ENCODE assay signal across 15 cellular contexts in genomic region chr12:63098851-63099250, GRCh38. TPM values are rescaled to one million over a fixed set of nuclear protein-coding genes. Genes with fewer than 3 reads are reported as not detected.
DNase-seq lines count a peak whose midpoint lies in the region; ATAC-seq and TF ChIP-seq lines count a peak whose summit lies in the region.
"Had no signal": no experiment of that assay in that cellular context is flagged by ENCODE, and none has a peak within 500 bp of the region (broad histone marks: within the 10 kb centered on the region; RNA-seq: fewer than 3 reads in every experiment).

No MANE protein-coding gene starts in this region.

- H3K4me1 Mint-ChIP-seq in natural killer cell treated with Interleukin-12 subunit alpha and Interleukin-12 subunit beta and Interleukin-15 and Interleukin-18, amount 100 ng/mL, for 72 hours (ENCODE audit: low read depth in 2 of 2), result no peaks in the 10 kb centered on the region
- H3K4me1 Mint-ChIP-seq in activated T-helper 17 cell treated with anti-CD3 and anti-CD28 coated beads, Interleukin-2, amount 50 U/mL, for 72 hours, result no peaks in the 10 kb centered on the region
- no peaks in the 10 kb centered on the region for H3K4me1 Mint-ChIP-seq in activated T-helper 1 cell treated with anti-CD3 and anti-CD28 coated beads, Interleukin-12 subunit alpha, Interleukin-12 subunit beta, Interleukin-2, Interleukin-4 antibody, amounts not matched to agents 30 ng/mL and 10 ng/mL and 1 ng/mL, durations not matched to agents 14 hours and 24 hours and 36 hours (ENCODE audit: low read depth)
- no peaks in the 10 kb centered on the region for H3K4me1 Mint-ChIP-seq in immature natural killer cell

- in situ Hi-C loops in Panc1 (cut with HindIII; ENCODE audit: low pct_unique_long_range_greater_than_20kb, low sequenced_read_pairs), result no loop called here

- H3K4me3 ChIP-seq in Panc1 (ENCODE audit: low read depth in 2 of 2, low read length in 2 of 2), result no peak overlapping the region

- ATAC-seq in Panc1, result no peak
- no peak for ATAC-seq in natural killer cell treated with Interleukin-12 subunit alpha and Interleukin-12 subunit beta and Interleukin-15 and Interleukin-18, amount 100 ng/mL, for 72 hours
- no peak for ATAC-seq in activated T-helper 17 cell treated with anti-CD3 and anti-CD28 coated beads, Interleukin-2, amount 50 U/mL, for 72 hours (replicated peaks)
- ATAC-seq: CD8-positive, alpha-beta T cell; SK-N-SH treated with all-trans-retinoic acid at 6 μM for 48 hours had no signal

- no peak overlapping the region for H3K4me3 Mint-ChIP-seq in natural killer cell treated with Interleukin-12 subunit alpha and Interleukin-12 subunit beta and Interleukin-15 and Interleukin-18, amount 100 ng/mL, for 72 hours
- H3K4me3 Mint-ChIP-seq in activated T-helper 17 cell treated with anti-CD3 and anti-CD28 coated beads, Interleukin-2, amount 50 U/mL, for 72 hours, result no peak overlapping the region
- no peak overlapping the region for H3K4me3 Mint-ChIP-seq in activated T-helper 1 cell treated with anti-CD3 and anti-CD28 coated beads, Interleukin-12 subunit alpha, Interleukin-12 subunit beta, Interleukin-2, Interleukin-4 antibody, amounts not matched to agents 30 ng/mL and 10 ng/mL and 1 ng/mL, durations not matched to agents 14 hours and 24 hours and 36 hours
- H3K4me3 Mint-ChIP-seq in immature natural killer cell, result no peak overlapping the region
- H3K4me3 Mint-ChIP-seq: activated naive CD8-positive, alpha-beta T cell; CD8-positive, alpha-beta T cell had no signal

- H3K4me1 ChIP-seq in Panc1 (ENCODE audit: control insufficient read depth, insufficient read depth, low read length), result no peaks in the 10 kb centered on the region

- H3K9me3 ChIP-seq in Panc1 (ENCODE audit: control insufficient read depth, insufficient read depth, low read depth, low read length), result no peaks in the 10 kb centered on the region

- no peaks in the 10 kb centered on the region for H3K36me3 Mint-ChIP-seq in natural killer cell treated with Interleukin-12 subunit alpha and Interleukin-12 subunit beta and Interleukin-15 and Interleukin-18, amount 100 ng/mL, for 72 hours
- no peaks in the 10 kb centered on the region for H3K36me3 Mint-ChIP-seq in activated T-helper 17 cell treated with anti-CD3 and anti-CD28 coated beads, Interleukin-2, amount 50 U/mL, for 72 hours (ENCODE audit: low read depth)
- no peaks in the 10 kb centered on the region for H3K36me3 Mint-ChIP-seq in activated T-helper 1 cell treated with anti-CD3 and anti-CD28 coated beads, Interleukin-12 subunit alpha, Interleukin-12 subunit beta, Interleukin-2, Interleukin-4 antibody, amounts not matched to agents 30 ng/mL and 10 ng/mL and 1 ng/mL, durations not matched to agents 14 hours and 24 hours and 36 hours (ENCODE audit: low read depth)
- no peaks in the 10 kb centered on the region for H3K36me3 Mint-ChIP-seq in immature natural killer cell
- H3K36me3 Mint-ChIP-seq: activated naive CD8-positive, alpha-beta T cell; CD8-positive, alpha-beta T cell had no signal

- H3K27ac Mint-ChIP-seq in natural killer cell treated with Interleukin-12 subunit alpha and Interleukin-12 subunit beta and Interleukin-15 and Interleukin-18, amount 100 ng/mL, for 72 hours, result no peak overlapping the region
- no peak overlapping the region for H3K27ac Mint-ChIP-seq in activated T-helper 17 cell treated with anti-CD3 and anti-CD28 coated beads, Interleukin-2, amount 50 U/mL, for 72 hours
- H3K27ac Mint-ChIP-seq in activated T-helper 1 cell treated with anti-CD3 and anti-CD28 coated beads, Interleukin-12 subunit alpha, Interleukin-12 subunit beta, Interleukin-2, Interleukin-4 antibody, amounts not matched to agents 30 ng/mL and 10 ng/mL and 1 ng/mL, durations not matched to agents 14 hours and 24 hours and 36 hours, result no peak overlapping the region
- H3K27ac Mint-ChIP-seq in immature natural killer cell, result no peak overlapping the region
- H3K27ac Mint-ChIP-seq: activated naive CD8-positive, alpha-beta T cell; CD8-positive, alpha-beta T cell had no signal

- POLR2A ChIA-PET in HEK293T (lab: Yijun Ruan, JAX) (no interaction called here), Panc1 (lab: Charles Lee) (no interaction called here)

- peaks cover 5 to 6% of the 10 kb centered on the region in 2 donors for H3K27me3 Mint-ChIP-seq in natural killer cell treated with Interleukin-12 subunit alpha and Interleukin-12 subunit beta and Interleukin-15 and Interleukin-18, amount 100 ng/mL, for 72 hours
- H3K27me3 Mint-ChIP-seq in activated T-helper 17 cell treated with anti-CD3 and anti-CD28 coated beads, Interleukin-2, amount 50 U/mL, for 72 hours, result peaks cover 3% of the 10 kb centered on the region
- peaks cover 3% of the 10 kb centered on the region for H3K27me3 Mint-ChIP-seq in activated T-helper 1 cell treated with anti-CD3 and anti-CD28 coated beads, Interleukin-12 subunit alpha, Interleukin-12 subunit beta, Interleukin-2, Interleukin-4 antibody, amounts not matched to agents 30 ng/mL and 10 ng/mL and 1 ng/mL, durations not matched to agents 14 hours and 24 hours and 36 hours (ENCODE audit: insufficient read depth)
- peaks cover 0 to 2% (median 2%) of the 10 kb centered on the region in 3 donors for H3K27me3 Mint-ChIP-seq in immature natural killer cell (ENCODE audit: low read depth in 3 of 3)

- peak; percentile 57 for TF ChIP-seq CTCF in Panc1 (IDR thresholded peaks at IDR 0.05)

- H3K36me3 ChIP-seq in Panc1 (ENCODE audit: control insufficient read depth, insufficient read depth, low read length), result no peaks in the 10 kb centered on the region

- DNase-seq in COLO829 (ENCODE audit: low spot score), result peak; percentile 13
- DNase-seq in HEK293T (ENCODE audit: extremely low spot score), result peak; percentile 8
- DNase-seq in Panc1 (ENCODE audit: low read depth, low spot score), result no peak
- peak; percentile 29 for DNase-seq in iPS-NIHi11 (ENCODE audit: low spot score)
- DNase-seq in natural killer cell treated with Interleukin-12 subunit alpha and Interleukin-12 subunit beta and Interleukin-15 and Interleukin-18, amount 100 ng/mL, for 72 hours (ENCODE audit: low spot score), result no peak
- no peak for DNase-seq in activated T-helper 1 cell treated with anti-CD3 and anti-CD28 coated beads, Interleukin-12 subunit alpha, Interleukin-12 subunit beta, Interleukin-2, Interleukin-4 antibody, amounts not matched to agents 30 ng/mL and 10 ng/mL and 1 ng/mL, durations not matched to agents 14 hours and 24 hours and 36 hours (ENCODE audit: low spot score)
- DNase-seq in immature natural killer cell, result no peak
- DNase-seq: activated CD4-positive, alpha-beta T cell treated with anti-CD3 and anti-CD28 coated beads, Interleukin-2, amount 50 U/mL, for 48 hours; CD8-positive, alpha-beta T cell; effector CD4-positive, alpha-beta T cell; GOT3; NCI-H187 treated with DMSO at 0.1 percent for 48 hours had no signal

- BruUV-seq in Panc1 (replicated peaks; lab: Mats Ljungman, UMichigan), result no TSS peak

- no peak overlapping the region for H3K27ac ChIP-seq in Panc1 (ENCODE audit: low read length)

- H3K9me3 Mint-ChIP-seq in natural killer cell treated with Interleukin-12 subunit alpha and Interleukin-12 subunit beta and Interleukin-15 and Interleukin-18, amount 100 ng/mL, for 72 hours, result no peaks in the 10 kb centered on the region
- no peaks in the 10 kb centered on the region for H3K9me3 Mint-ChIP-seq in activated T-helper 17 cell treated with anti-CD3 and anti-CD28 coated beads, Interleukin-2, amount 50 U/mL, for 72 hours
- no peaks in the 10 kb centered on the region for H3K9me3 Mint-ChIP-seq in activated T-helper 1 cell treated with anti-CD3 and anti-CD28 coated beads, Interleukin-12 subunit alpha, Interleukin-12 subunit beta, Interleukin-2, Interleukin-4 antibody, amounts not matched to agents 30 ng/mL and 10 ng/mL and 1 ng/mL, durations not matched to agents 14 hours and 24 hours and 36 hours
- H3K9me3 Mint-ChIP-seq in immature natural killer cell, result peaks cover 0 to 2% (median 0%) of the 10 kb centered on the region in 6 donors
- H3K9me3 Mint-ChIP-seq: CD8-positive, alpha-beta T cell had no signal

- peaks cover 4% of the 10 kb centered on the region for H3K27me3 ChIP-seq in Panc1 (ENCODE audit: control insufficient read depth, insufficient read depth, low read length)

- intact Hi-C loops in Panc1 (cut with micrococcal nuclease; ENCODE audit: unreplicated experiment), result no loop called here
- intact Hi-C loops in activated T-helper 1 cell treated with anti-CD3 and anti-CD28 coated beads, Interleukin-12 subunit alpha, Interleukin-12 subunit beta, Interleukin-2, Interleukin-4 antibody, amounts not matched to agents 30 ng/mL and 10 ng/mL and 1 ng/mL, durations not matched to agents 14 hours and 24 hours and 36 hours (cut with micrococcal nuclease), result no loop called here

- CTCF ChIA-PET in HEK293T (lab: Yijun Ruan, JAX), result no interaction called here
- CTCF ChIA-PET in Panc1 (lab: Charles Lee), result interaction anchor here (0.7 kb wide), 1 partner anchor 305 kb away, joined by 3 read pairs; no protein-coding TSS in a partner anchor

TF ChIP-seq in HEK293T, 16 proteins besides CTCF, POLR2A, EP300 and RAD21 (continues in another document):
- no peak for TF ChIP-seq SUZ12 (IDR thresholded peaks at IDR 0.05)
- TF ChIP-seq LEF1 (IDR thresholded peaks at IDR 0.05; ENCODE audit: borderline replicate concordance), result no peak
- no peak for TF ChIP-seq BHLHE40 (IDR thresholded peaks at IDR 0.05; ENCODE audit: borderline replicate concordance)
- TF ChIP-seq HDGF (IDR thresholded peaks at IDR 0.05; ENCODE audit: borderline replicate concordance), result no peak
- TF ChIP-seq TARDBP (IDR thresholded peaks at IDR 0.05), result no peak
- TF ChIP-seq NFRKB (IDR thresholded peaks at IDR 0.05), result no peak
- TF ChIP-seq, protein P1, sequence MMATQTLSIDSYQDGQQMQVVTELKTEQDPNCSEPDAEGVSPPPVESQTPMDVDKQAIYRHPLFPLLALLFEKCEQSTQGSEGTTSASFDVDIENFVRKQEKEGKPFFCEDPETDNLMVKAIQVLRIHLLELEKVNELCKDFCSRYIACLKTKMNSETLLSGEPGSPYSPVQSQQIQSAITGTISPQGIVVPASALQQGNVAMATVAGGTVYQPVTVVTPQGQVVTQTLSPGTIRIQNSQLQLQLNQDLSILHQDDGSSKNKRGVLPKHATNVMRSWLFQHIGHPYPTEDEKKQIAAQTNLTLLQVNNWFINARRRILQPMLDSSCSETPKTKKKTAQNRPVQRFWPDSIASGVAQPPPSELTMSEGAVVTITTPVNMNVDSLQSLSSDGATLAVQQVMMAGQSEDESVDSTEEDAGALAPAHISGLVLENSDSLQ (IDR thresholded peaks at IDR 0.05), result no peak
- TF ChIP-seq ELF4 (IDR thresholded peaks at IDR 0.05), result no peak
- TF ChIP-seq L3MBTL2 (conservative IDR thresholded peaks at IDR 0.05), result no peak

RNA-seq across cellular contexts. Expression of gene AVPR1A, which starts 52.1 kb away (rescaled TPM):
- 0.10 TPM for total RNA-seq in Panc1 (2021; ENCODE audit: unreplicated experiment)
- polyA plus RNA-seq in Panc1 (2012; ENCODE audit: insufficient read length), result not detected
- not detected for total RNA-seq in natural killer cell treated with Interleukin-12 subunit alpha and Interleukin-12 subunit beta and Interleukin-15 and Interleukin-18, amount 100 ng/mL, for 72 hours
- not detected for total RNA-seq in activated T-helper 17 cell treated with anti-CD3 and anti-CD28 coated beads, Interleukin-2, amount 50 U/mL, for 72 hours
- not detected in 2 replicates for total RNA-seq in activated T-helper 1 cell treated with anti-CD3 and anti-CD28 coated beads, Interleukin-12 subunit alpha, Interleukin-12 subunit beta, Interleukin-2, Interleukin-4 antibody, amounts not matched to agents 30 ng/mL and 10 ng/mL and 1 ng/mL, durations not matched to agents 14 hours and 24 hours and 36 hours
- polyA plus RNA-seq in immature natural killer cell, result not detected
- total RNA-seq: CD8-positive, alpha-beta T cell had no signal

Comparison
In these comparisons a context has a peak if more than half of its experiments do, and no peak if none do; other contexts are left out.
1. DNase-seq: peak in COLO829 (single experiment), HEK293T (single experiment) and iPS-NIHi11 (single experiment); none in Panc1 (single experiment), natural killer cell treated with Interleukin-12 subunit alpha and Interleukin-12 subunit beta and Interleukin-15 and Interleukin-18, amount 100 ng/mL, for 72 hours (single experiment), activated T-helper 1 cell treated with anti-CD3 and anti-CD28 coated beads, Interleukin-12 subunit alpha, Interleukin-12 subunit beta, Interleukin-2, Interleukin-4 antibody, amounts not matched to agents 30 ng/mL and 10 ng/mL and 1 ng/mL, durations not matched to agents 14 hours and 24 hours and 36 hours (single experiment) and immature natural killer cell (0 of 3).